Comparison of ENCODE assay signal across 11 cellular contexts in genomic region chr6:68559052-68559451, GRCh38.
DNase-seq lines count a peak whose midpoint lies in the region; TF ChIP-seq lines count a peak whose summit lies in the region.
"Had no signal": no experiment of that assay in that cellular context is flagged by ENCODE, and none has a peak within 500 bp of the region (broad histone marks: within the 10 kb centered on the region; RNA-seq: fewer than 3 reads in every experiment).

No MANE protein-coding gene starts in this region.

- H3K27ac Mint-ChIP-seq in activated CD4-positive, alpha-beta T cell treated with anti-CD3 and anti-CD28 coated beads, Interleukin-2, amount 10 ng/mL, durations not matched to agents 7 days and 5 days = no peak overlapping the region
- H3K27ac Mint-ChIP-seq: activated B cell treated with CpG ODN at 0.5 μM for 24 hours; activated naive CD4-positive, alpha-beta T cell treated with anti-CD3 and anti-CD28 coated beads, Interleukin-2, amount 10 ng/mL, durations not matched to agents 7 days and 5 days had no signal

- peaks cover 16% of the 10 kb centered on the region for H3K4me1 ChIP-seq in HUES64 (ENCODE audit: insufficient read depth, low read length)
- H3K4me1 ChIP-seq: psoas muscle had no signal

- H3K36me3 Mint-ChIP-seq in activated CD4-positive, alpha-beta T cell treated with anti-CD3 and anti-CD28 coated beads, Interleukin-2, amount 10 ng/mL, durations not matched to agents 7 days and 5 days (ENCODE audit: low read depth) = no peaks in the 10 kb centered on the region
- H3K36me3 Mint-ChIP-seq: activated naive CD4-positive, alpha-beta T cell treated with anti-CD3 and anti-CD28 coated beads, Interleukin-2, amount 10 ng/mL, durations not matched to agents 7 days and 5 days had no signal

- peak overlapping the region; percentile 71 for H3K27ac ChIP-seq in HUES64 (ENCODE audit: low read depth, low read length)
- H3K27ac ChIP-seq: psoas muscle had no signal

- in situ Hi-C loops in astrocyte of the spinal cord (cut with HindIII; ENCODE audit: low sequenced_read_pairs) (no loop called here), GM13977 (cut with MboI; ENCODE audit: low pct_unique_long_range_greater_than_20kb, low sequenced_read_pairs, unreplicated experiment) (no loop called here)

- H3K36me3 ChIP-seq in HUES64 (ENCODE audit: insufficient read depth, low read length) = no peaks in the 10 kb centered on the region

- 48% methylated on average over 1 of the region's 1 CpG for WGBS in HUES64

- CTCF ChIA-PET in activated CD4-positive, alpha-beta T cell treated with anti-CD3 and anti-CD28 coated beads, Interleukin-2, amount 10 ng/mL, durations not matched to agents 7 days and 5 days (lab: Charles Lee) = no interaction called here

- DNase-seq in NCI-H2171 (lab: John Stamatoyannopoulos, UW) = peak; percentile 5
- DNase-seq in astrocyte of the spinal cord (ENCODE audit: low read depth, low spot score) = peak; percentile 31
- peak; percentile 6 for DNase-seq in renal cortical epithelial cell (ENCODE audit: low read depth)
- no peak for DNase-seq in GM13977 (ENCODE audit: low spot score)
- DNase-seq in posterior vena cava (ENCODE audit: low spot score) = no peak
- no peak for DNase-seq in activated CD4-positive, alpha-beta T cell treated with anti-CD3 and anti-CD28 coated beads, Interleukin-2, amount 10 ng/mL, durations not matched to agents 7 days and 5 days
- DNase-seq: activated B cell treated with CpG ODN at 0.5 μM for 24 hours; activated naive CD4-positive, alpha-beta T cell treated with anti-CD3 and anti-CD28 coated beads, Interleukin-2, amount 10 ng/mL, durations not matched to agents 7 days and 5 days; effector memory CD4-positive, alpha-beta T cell; psoas muscle had no signal

- no peak overlapping the region for H3K4me3 Mint-ChIP-seq in activated CD4-positive, alpha-beta T cell treated with anti-CD3 and anti-CD28 coated beads, Interleukin-2, amount 10 ng/mL, durations not matched to agents 7 days and 5 days
- H3K4me3 Mint-ChIP-seq: activated B cell treated with CpG ODN at 0.5 μM for 24 hours; activated naive CD4-positive, alpha-beta T cell treated with anti-CD3 and anti-CD28 coated beads, Interleukin-2, amount 10 ng/mL, durations not matched to agents 7 days and 5 days had no signal

- no peaks in the 10 kb centered on the region for H3K27me3 ChIP-seq in HUES64 (ENCODE audit: insufficient read depth, low read length)

- H3K9me3 ChIP-seq in HUES64 (ENCODE audit: insufficient read depth, low read depth, low read length) = no peaks in the 10 kb centered on the region
- H3K9me3 ChIP-seq: psoas muscle had no signal

- no peaks in the 10 kb centered on the region for H3K27me3 Mint-ChIP-seq in activated CD4-positive, alpha-beta T cell treated with anti-CD3 and anti-CD28 coated beads, Interleukin-2, amount 10 ng/mL, durations not matched to agents 7 days and 5 days
- H3K27me3 Mint-ChIP-seq: activated B cell treated with CpG ODN at 0.5 μM for 24 hours; activated naive CD4-positive, alpha-beta T cell treated with anti-CD3 and anti-CD28 coated beads, Interleukin-2, amount 10 ng/mL, durations not matched to agents 7 days and 5 days had no signal

- intact Hi-C loops in posterior vena cava (cut with DNase I) = no loop called here

- POLR2A ChIA-PET in activated CD4-positive, alpha-beta T cell treated with anti-CD3 and anti-CD28 coated beads, Interleukin-2, amount 10 ng/mL, durations not matched to agents 7 days and 5 days (lab: Charles Lee) = no interaction called here

- no peaks in the 10 kb centered on the region for H3K4me1 Mint-ChIP-seq in activated CD4-positive, alpha-beta T cell treated with anti-CD3 and anti-CD28 coated beads, Interleukin-2, amount 10 ng/mL, durations not matched to agents 7 days and 5 days
- H3K4me1 Mint-ChIP-seq: activated B cell treated with CpG ODN at 0.5 μM for 24 hours; activated naive CD4-positive, alpha-beta T cell treated with anti-CD3 and anti-CD28 coated beads, Interleukin-2, amount 10 ng/mL, durations not matched to agents 7 days and 5 days had no signal

- no peak overlapping the region for H3K4me3 ChIP-seq in HUES64 (ENCODE audit: low read length)
- H3K4me3 ChIP-seq in astrocyte of the spinal cord (ENCODE audit: low read depth, low read length) = no peak overlapping the region
- H3K4me3 ChIP-seq: psoas muscle had no signal

- H3K9me3 Mint-ChIP-seq in activated CD4-positive, alpha-beta T cell treated with anti-CD3 and anti-CD28 coated beads, Interleukin-2, amount 10 ng/mL, durations not matched to agents 7 days and 5 days = no peaks in the 10 kb centered on the region
- H3K9me3 Mint-ChIP-seq: activated B cell treated with CpG ODN at 0.5 μM for 24 hours had no signal

- H3K9ac ChIP-seq in HUES64 (ENCODE audit: low read depth, low read length) = no peak overlapping the region

- TF ChIP-seq CTCF in astrocyte of the spinal cord (IDR thresholded peaks at IDR 0.05; ENCODE audit: low read depth, low read length) (no peak), GM13977 (IDR thresholded peaks at IDR 0.05; ENCODE audit: extremely low read depth, insufficient read depth, missing control alignments) (no peak)

Comparison
In these comparisons a context has a peak if more than half of its experiments do, and no peak if none do; other contexts are left out.
1. DNase-seq: peak in NCI-H2171 (single experiment), astrocyte of the spinal cord (single experiment) and renal cortical epithelial cell (single experiment); none in GM13977 (single experiment), posterior vena cava (single experiment) and activated CD4-positive, alpha-beta T cell treated with anti-CD3 and anti-CD28 coated beads, Interleukin-2, amount 10 ng/mL, durations not matched to agents 7 days and 5 days (single experiment).